8 cellular contexts compared by ENCODE assay signal in the genomic region with DNA sequence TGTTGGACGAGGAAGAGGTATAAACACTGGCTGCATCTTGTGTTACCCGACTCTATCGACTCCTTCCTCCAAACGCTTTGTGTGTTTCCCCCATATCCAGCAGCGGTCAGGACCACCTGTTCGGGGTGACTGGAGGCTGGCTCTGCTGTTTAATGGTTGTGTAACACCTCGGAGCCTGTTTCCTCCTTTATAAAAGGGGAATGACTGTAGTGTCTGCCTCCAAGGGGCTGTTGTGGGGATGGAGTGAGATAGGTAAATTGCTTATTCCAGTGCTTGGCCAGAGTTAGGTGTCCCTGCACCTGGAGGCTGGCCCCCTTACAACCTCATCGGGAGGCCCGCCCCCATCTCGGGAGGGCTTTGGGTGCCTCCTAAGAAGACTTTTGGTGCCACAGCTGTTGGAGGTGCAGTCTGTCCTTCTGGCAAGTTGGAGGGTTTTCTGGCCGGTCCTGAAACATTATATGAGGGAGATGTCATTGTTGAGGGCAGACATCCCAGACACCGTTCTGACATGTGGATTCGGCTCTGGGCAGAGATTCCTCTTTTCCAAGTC. TPM values are rescaled to one million over a fixed set of nuclear protein-coding genes. Genes with fewer than 3 reads are reported as not detected.
DNase-seq lines count a peak whose midpoint lies in the region; FAIRE-seq and TF ChIP-seq lines count a peak whose summit lies in the region.

No MANE protein-coding gene starts in this region.

- FAIRE-seq in bronchial epithelial cell (lab: Jason Lieb, UNC) = no peak

- TF ChIP-seq CTCF in bronchial epithelial cell (IDR thresholded peaks at IDR 0.05; ENCODE audit: insufficient read depth, low read length, severe bottlenecking) (no peak), GM13977 (IDR thresholded peaks at IDR 0.05; ENCODE audit: extremely low read depth, insufficient read depth, missing control alignments) (no peak)

- H3K27me3 ChIP-seq in bronchial epithelial cell (ENCODE audit: control insufficient read depth, insufficient read depth, low read length) (no peaks in the 10 kb centered on the region), mononuclear cell (ENCODE audit: insufficient read depth, low read length) (no peaks in the 10 kb centered on the region)

- in situ Hi-C loops in GM13977 (cut with MboI; ENCODE audit: low pct_unique_long_range_greater_than_20kb, low sequenced_read_pairs, unreplicated experiment) = no loop called here

- H3K36me3 ChIP-seq in bronchial epithelial cell (ENCODE audit: control insufficient read depth, insufficient read depth, low read length) = peaks cover 4% of the 10 kb centered on the region

- no peaks in the 10 kb centered on the region for H3K9me3 ChIP-seq in mononuclear cell (ENCODE audit: low read depth, low read length)

- peak overlapping the region; percentile 56 for H3K4me3 ChIP-seq in bronchial epithelial cell (ENCODE audit: low read depth, low read length)
- H3K4me3 ChIP-seq in mononuclear cell (ENCODE audit: low read length) = peak overlapping the region; percentile 82

- peaks cover 74% of the 10 kb centered on the region for H3K4me1 ChIP-seq in mononuclear cell (ENCODE audit: insufficient read depth, low read length)

- peak; percentile 38 for DNase-seq in EH (ENCODE audit: low read depth)
- peak; percentile 65 for DNase-seq in MV-4-11 (lab: John Stamatoyannopoulos, UW)
- DNase-seq in bronchial epithelial cell (ENCODE audit: low read depth) = no peak
- no peak for DNase-seq in GM13977 (ENCODE audit: low spot score)
- no peak for DNase-seq in cortex of kidney (lab: John Stamatoyannopoulos, UW)
- no peak for DNase-seq in COLO829 (ENCODE audit: low spot score)
- DNase-seq in Ammon's horn (ENCODE audit: low spot score) = no peak

RNA-seq across cellular contexts. Expression of a gene that starts 1.1 kb away (rescaled TPM):
- total RNA-seq in bronchial epithelial cell (8.7 and 9.2 TPM in 2 replicates), mononuclear cell (27.1 TPM)

RNA-seq across cellular contexts. Expression of a gene that starts 57.9 kb away (rescaled TPM):
- total RNA-seq in bronchial epithelial cell (16.3 and 17.1 TPM in 2 replicates), mononuclear cell (6.2 TPM)

Comparison
In these comparisons a context has a peak if more than half of its experiments do, and no peak if none do; other contexts are left out.
1. DNase-seq: peak in EH (single experiment) and MV-4-11 (single experiment); none in bronchial epithelial cell (single experiment), GM13977 (single experiment), cortex of kidney (single experiment), COLO829 (single experiment) and Ammon's horn (single experiment).